In genomic region chr1:235503333-235504121, GRCh38 we compare ENCODE assay signal across 8 cellular contexts. TPM values are rescaled to one million over a fixed set of nuclear protein-coding genes. Genes with fewer than 3 reads are reported as not detected.
A peak's percentile ranks its signal among the peaks of the same experiment; 100 is the strongest.
DNase-seq lines count a peak whose midpoint lies in the region; ATAC-seq and TF ChIP-seq lines count a peak whose summit lies in the region.

No MANE protein-coding gene starts in this region.

- no peak for TF ChIP-seq CTCF in 22Rv1 (IDR thresholded peaks at IDR 0.05)
- no peak for TF ChIP-seq CTCF in fibroblast of villous mesenchyme (IDR thresholded peaks at IDR 0.05; ENCODE audit: insufficient read depth, low read depth, low read length)
- no peak for TF ChIP-seq CTCF in natural killer cell (IDR thresholded peaks at IDR 0.05)

- H3K27me3 Mint-ChIP-seq in natural killer cell (ENCODE audit: low read depth in 2 of 2) = no peaks in the 10 kb centered on the region

- no peaks in the 10 kb centered on the region for H3K36me3 Mint-ChIP-seq in natural killer cell

- H3K27ac ChIP-seq in 22Rv1 = peak overlapping the region; percentile 100

- ATAC-seq in HG02840 (IDR thresholded peaks at IDR 0.05; ENCODE audit: low FRiP score, unreplicated experiment) (peak; percentile 2), natural killer cell (no peak)

- peak overlapping the region; percentile 69 for H3K4me3 ChIP-seq in fibroblast of villous mesenchyme (ENCODE audit: low read depth, low read length)

- H3K4me3 Mint-ChIP-seq in natural killer cell = peak overlapping the region; percentile 99

- intact Hi-C loops in natural killer cell (cut with micrococcal nuclease) = loop anchor here (1.0 to 10.0 kb wide), 4 partner anchors 139 to 1129 kb away; partner anchors contain the start of genes COA6, ERO1B and LYST

- DNase-seq in GM03348 (ENCODE audit: low spot score) (peak; percentile 58), NCI-H2171 treated with DMSO at 0.1 percent for 48 hours (lab: John Stamatoyannopoulos, UW) (peak; percentile 55), fibroblast of villous mesenchyme (ENCODE audit: low read depth) (peak; percentile 61), natural killer cell (peak; percentile 34), ureter (ENCODE audit: low spot score) (peak; percentile 50)
- peak; percentile 13 for DNase-seq in activated CD4-positive, alpha-beta T cell treated with anti-CD3 and anti-CD28 coated beads, Interleukin-2, amount 50 U/mL, for 1 hour

- peak overlapping the region; percentile 94 to 98 for H3K27ac Mint-ChIP-seq in natural killer cell

- H3K9me3 Mint-ChIP-seq in natural killer cell = no peaks in the 10 kb centered on the region

- H3K4me1 Mint-ChIP-seq in natural killer cell = peaks cover 21 to 26% of the 10 kb centered on the region in 2 donors

RNA-seq across cellular contexts. Expression of gene B3GALNT2, which starts 0.7 kb away (rescaled TPM):
- 48.0 and 74.3 TPM in 2 replicates for total RNA-seq in fibroblast of villous mesenchyme
- 10 to 100 TPM in 1 of 3 donors, 1 to 10 TPM in 2; 7.6 to 12.1 (median 8.8) TPM for total RNA-seq in natural killer cell
- 28.8 TPM for total RNA-seq in ureter
